ENCODE assay signal across 1 cellular context in the genomic region with DNA sequence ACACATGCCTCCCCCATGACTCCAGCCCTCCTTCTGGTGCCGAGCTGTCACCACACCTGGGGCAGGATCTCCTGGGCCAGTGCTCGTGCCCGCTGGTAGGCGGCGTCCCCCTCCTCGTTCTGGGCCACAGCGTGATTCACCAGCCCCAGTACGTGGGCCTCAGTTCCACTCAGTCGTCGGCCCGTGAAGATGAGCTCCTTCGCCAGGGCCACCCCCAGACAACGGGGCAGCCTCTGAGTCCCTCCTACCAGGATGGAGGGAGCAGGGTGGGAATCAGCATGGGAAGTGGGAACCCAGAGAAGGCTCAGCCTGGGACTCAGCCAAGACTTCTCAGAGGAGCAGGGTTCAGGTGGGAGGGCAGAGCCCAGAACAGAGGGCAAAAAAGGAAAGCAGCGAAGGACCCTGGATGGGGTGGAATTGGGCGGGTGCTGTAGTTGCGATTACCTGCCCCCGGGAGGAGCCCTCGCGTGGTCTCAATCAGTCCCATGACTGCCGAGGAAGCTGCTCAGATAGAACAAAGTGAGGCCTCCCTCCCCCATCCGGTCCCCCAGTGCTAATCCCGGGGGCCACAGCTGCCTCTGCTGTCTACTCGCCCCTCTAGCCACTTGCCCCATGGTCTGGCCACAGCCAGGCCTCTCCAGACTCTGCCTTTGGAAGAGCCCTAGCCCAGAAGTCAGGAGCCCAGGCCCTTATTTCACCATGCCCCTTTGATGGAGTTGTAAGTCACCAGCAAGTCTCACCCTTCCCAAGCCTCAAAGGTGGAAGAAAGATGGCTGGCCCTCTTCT.
TF ChIP-seq lines count a peak whose summit lies in the region.

No MANE protein-coding gene starts in this region.

TF ChIP-seq in IMR-90, 13 proteins besides CTCF, POLR2A, EP300 and RAD21 (continued from another document):
- TF ChIP-seq, protein P1, sequence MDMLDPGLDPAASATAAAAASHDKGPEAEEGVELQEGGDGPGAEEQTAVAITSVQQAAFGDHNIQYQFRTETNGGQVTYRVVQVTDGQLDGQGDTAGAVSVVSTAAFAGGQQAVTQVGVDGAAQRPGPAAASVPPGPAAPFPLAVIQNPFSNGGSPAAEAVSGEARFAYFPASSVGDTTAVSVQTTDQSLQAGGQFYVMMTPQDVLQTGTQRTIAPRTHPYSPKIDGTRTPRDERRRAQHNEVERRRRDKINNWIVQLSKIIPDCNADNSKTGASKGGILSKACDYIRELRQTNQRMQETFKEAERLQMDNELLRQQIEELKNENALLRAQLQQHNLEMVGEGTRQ (IDR thresholded peaks at IDR 0.05; ENCODE audit: low read depth, low read length): no peak
- TF ChIP-seq SMC3 (IDR thresholded peaks at IDR 0.05; ENCODE audit: low read depth, low read length) (peak; percentile 42), MAZ (IDR thresholded peaks at IDR 0.05; ENCODE audit: borderline replicate concordance, low read depth, low read length) (no peak), CHD1 (IDR thresholded peaks at IDR 0.05; ENCODE audit: low read depth, low read length) (no peak), RCOR1 (IDR thresholded peaks at IDR 0.05; ENCODE audit: insufficient replicate concordance, low read length) (no peak), BHLHE40 (IDR thresholded peaks at IDR 0.05; ENCODE audit: low read depth, low read length) (no peak)
